18 cellular contexts compared by ENCODE assay signal in genomic region chr2:232537499-232537898, GRCh38. TPM values are rescaled to one million over a fixed set of nuclear protein-coding genes. Genes with fewer than 3 reads are reported as not detected.
"Had no signal": no experiment of that assay in that cellular context is flagged by ENCODE, and none has a peak within 500 bp of the region (broad histone marks: within the 10 kb centered on the region; RNA-seq: fewer than 3 reads in every experiment).

No MANE protein-coding gene starts in this region.

- DNase-seq: activated B cell treated with CpG ODN at 0.5 μM for 24 hours; activated CD4-positive, alpha-beta T cell treated with anti-CD3 and anti-CD28 coated beads, Interleukin-2, amount 50 U/mL, for 4 hours; activated naive CD4-positive, alpha-beta T cell treated with anti-CD3 and anti-CD28 coated beads, Interleukin-2, amount 50 U/mL, for 16 hours; activated T-cell treated with anti-CD3 and anti-CD28 coated beads, Interleukin-2, amount 50 U/mL, for 1 hour; effector memory CD4-positive, alpha-beta T cell; hippocampal formation; natural killer cell; stimulated activated naive CD4-positive, alpha-beta T cell treated with Interleukin-2 at 50 U/mL for 16 hours; T-helper 2 cell had no signal

- H3K27ac ChIP-seq: adrenal gland, suprapubic skin, upper lobe of left lung had no signal

- ATAC-seq: natural killer cell had no signal

- H3K9me3 ChIP-seq: adrenal gland, suprapubic skin had no signal

- H3K27me3 ChIP-seq: upper lobe of left lung had no signal

- H3K4me1 ChIP-seq: adrenal gland had no signal

- H3K36me3 ChIP-seq: adrenal gland, suprapubic skin, upper lobe of left lung had no signal

- H3K4me3 ChIP-seq: adrenal gland, lung, suprapubic skin, upper lobe of left lung had no signal

RNA-seq across cellular contexts. Expression of gene CHRNG, which starts 2.0 kb away (rescaled TPM):
- total RNA-seq: activated B cell treated with CpG ODN at 0.5 μM for 24 hours, adrenal gland, epithelial cell of proximal tubule, kidney epithelial cell, lung, mononuclear cell, natural killer cell, omental fat pad, renal cortical epithelial cell, suprapubic skin, upper lobe of left lung had no signal
- polyA plus RNA-seq: lung had no signal

RNA-seq across cellular contexts. Expression of gene CHRND, which starts 11.5 kb away (rescaled TPM):
- total RNA-seq: activated B cell treated with CpG ODN at 0.5 μM for 24 hours, epithelial cell of proximal tubule, kidney epithelial cell, lung, mononuclear cell, natural killer cell, omental fat pad, renal cortical epithelial cell, suprapubic skin, upper lobe of left lung had no signal
- polyA plus RNA-seq: lung had no signal

RNA-seq across cellular contexts. Expression of gene PRSS56, which starts 17.3 kb away (rescaled TPM):
- total RNA-seq: activated B cell treated with CpG ODN at 0.5 μM for 24 hours, epithelial cell of proximal tubule, kidney epithelial cell, lung, mononuclear cell, natural killer cell, omental fat pad, renal cortical epithelial cell, suprapubic skin, upper lobe of left lung had no signal
- polyA plus RNA-seq: lung had no signal
